Comparison of ENCODE assay signal across 1 cellular context in the genomic region with DNA sequence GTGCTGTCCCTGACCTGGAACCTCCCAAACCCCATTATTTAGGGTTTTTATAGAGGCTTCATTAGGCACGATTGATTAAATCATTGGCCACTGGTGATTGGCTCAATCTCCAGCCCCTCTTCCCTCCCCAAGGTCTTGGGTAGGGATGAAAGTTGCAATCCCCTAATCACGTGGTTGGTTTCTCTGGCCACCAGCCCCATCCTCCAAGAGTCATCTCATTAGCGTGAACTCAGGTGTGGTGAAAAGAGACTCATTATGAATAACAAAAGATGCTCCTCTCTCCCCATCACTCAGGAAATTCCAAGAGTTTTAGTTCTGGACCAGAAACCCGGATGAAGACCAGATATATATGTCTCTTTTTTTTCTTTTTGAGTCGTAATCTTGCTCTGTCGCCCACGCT.
TF ChIP-seq lines count a peak whose summit lies in the region.

No MANE protein-coding gene starts in this region.

TF ChIP-seq in K562, 482 proteins besides CTCF, POLR2A, EP300 and RAD21 (continued from another document):
- TF ChIP-seq, protein P1, sequence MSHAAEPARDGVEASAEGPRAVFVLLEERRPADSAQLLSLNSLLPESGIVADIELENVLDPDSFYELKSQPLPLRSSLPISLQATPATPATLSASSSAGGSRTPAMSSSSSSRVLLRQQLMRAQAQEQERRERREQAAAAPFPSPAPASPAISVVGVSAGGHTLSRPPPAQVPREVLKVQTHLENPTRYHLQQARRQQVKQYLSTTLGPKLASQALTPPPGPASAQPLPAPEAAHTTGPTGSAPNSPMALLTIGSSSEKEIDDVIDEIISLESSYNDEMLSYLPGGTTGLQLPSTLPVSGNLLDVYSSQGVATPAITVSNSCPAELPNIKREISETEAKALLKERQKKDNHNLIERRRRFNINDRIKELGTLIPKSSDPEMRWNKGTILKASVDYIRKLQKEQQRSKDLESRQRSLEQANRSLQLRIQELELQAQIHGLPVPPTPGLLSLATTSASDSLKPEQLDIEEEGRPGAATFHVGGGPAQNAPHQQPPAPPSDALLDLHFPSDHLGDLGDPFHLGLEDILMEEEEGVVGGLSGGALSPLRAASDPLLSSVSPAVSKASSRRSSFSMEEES (CRISPR knock-in tag; IDR thresholded peaks at IDR 0.05) = peak; percentile 36
